3 cellular contexts compared by ENCODE assay signal in the genomic region with DNA sequence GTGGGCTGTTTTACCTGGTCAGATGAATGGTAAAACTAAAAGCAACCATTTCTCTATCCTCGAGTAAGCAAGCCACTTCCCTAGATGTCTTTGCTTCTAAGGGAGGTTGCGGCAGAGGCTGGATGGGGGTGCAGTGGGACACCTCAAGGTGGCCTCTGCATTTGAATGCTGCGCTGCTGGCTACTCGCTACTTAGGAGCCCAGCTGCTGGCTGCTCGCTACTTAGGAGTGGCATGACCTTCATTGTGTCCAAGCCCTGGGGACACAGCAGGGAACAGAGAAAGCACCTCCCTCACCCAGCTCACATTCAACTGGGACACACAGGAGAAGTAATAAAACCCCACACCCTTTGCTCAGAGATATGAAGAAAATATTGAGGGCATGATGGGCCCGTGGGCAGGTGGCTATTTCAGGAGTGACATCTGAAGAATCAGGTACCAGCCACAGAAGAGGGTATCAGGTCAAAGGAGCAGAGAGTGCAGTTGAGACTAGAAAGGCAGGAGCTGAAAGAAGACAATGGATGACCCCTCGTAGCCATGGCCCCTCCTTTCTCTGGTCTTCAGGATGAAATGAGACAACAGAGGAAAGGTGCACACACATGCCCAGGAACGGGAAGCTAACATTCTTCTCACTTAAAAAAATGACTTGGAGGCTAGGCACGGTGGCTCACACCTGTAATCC.
TF ChIP-seq lines count a peak whose summit lies in the region.

No MANE protein-coding gene starts in this region.

TF ChIP-seq in GM23338, 12 proteins besides CTCF, POLR2A, EP300 and RAD21:
- no peak for TF ChIP-seq CREB1 (CRISPR knock-in tag; IDR thresholded peaks at IDR 0.05; ENCODE audit: low read depth)
- TF ChIP-seq, protein P1, sequence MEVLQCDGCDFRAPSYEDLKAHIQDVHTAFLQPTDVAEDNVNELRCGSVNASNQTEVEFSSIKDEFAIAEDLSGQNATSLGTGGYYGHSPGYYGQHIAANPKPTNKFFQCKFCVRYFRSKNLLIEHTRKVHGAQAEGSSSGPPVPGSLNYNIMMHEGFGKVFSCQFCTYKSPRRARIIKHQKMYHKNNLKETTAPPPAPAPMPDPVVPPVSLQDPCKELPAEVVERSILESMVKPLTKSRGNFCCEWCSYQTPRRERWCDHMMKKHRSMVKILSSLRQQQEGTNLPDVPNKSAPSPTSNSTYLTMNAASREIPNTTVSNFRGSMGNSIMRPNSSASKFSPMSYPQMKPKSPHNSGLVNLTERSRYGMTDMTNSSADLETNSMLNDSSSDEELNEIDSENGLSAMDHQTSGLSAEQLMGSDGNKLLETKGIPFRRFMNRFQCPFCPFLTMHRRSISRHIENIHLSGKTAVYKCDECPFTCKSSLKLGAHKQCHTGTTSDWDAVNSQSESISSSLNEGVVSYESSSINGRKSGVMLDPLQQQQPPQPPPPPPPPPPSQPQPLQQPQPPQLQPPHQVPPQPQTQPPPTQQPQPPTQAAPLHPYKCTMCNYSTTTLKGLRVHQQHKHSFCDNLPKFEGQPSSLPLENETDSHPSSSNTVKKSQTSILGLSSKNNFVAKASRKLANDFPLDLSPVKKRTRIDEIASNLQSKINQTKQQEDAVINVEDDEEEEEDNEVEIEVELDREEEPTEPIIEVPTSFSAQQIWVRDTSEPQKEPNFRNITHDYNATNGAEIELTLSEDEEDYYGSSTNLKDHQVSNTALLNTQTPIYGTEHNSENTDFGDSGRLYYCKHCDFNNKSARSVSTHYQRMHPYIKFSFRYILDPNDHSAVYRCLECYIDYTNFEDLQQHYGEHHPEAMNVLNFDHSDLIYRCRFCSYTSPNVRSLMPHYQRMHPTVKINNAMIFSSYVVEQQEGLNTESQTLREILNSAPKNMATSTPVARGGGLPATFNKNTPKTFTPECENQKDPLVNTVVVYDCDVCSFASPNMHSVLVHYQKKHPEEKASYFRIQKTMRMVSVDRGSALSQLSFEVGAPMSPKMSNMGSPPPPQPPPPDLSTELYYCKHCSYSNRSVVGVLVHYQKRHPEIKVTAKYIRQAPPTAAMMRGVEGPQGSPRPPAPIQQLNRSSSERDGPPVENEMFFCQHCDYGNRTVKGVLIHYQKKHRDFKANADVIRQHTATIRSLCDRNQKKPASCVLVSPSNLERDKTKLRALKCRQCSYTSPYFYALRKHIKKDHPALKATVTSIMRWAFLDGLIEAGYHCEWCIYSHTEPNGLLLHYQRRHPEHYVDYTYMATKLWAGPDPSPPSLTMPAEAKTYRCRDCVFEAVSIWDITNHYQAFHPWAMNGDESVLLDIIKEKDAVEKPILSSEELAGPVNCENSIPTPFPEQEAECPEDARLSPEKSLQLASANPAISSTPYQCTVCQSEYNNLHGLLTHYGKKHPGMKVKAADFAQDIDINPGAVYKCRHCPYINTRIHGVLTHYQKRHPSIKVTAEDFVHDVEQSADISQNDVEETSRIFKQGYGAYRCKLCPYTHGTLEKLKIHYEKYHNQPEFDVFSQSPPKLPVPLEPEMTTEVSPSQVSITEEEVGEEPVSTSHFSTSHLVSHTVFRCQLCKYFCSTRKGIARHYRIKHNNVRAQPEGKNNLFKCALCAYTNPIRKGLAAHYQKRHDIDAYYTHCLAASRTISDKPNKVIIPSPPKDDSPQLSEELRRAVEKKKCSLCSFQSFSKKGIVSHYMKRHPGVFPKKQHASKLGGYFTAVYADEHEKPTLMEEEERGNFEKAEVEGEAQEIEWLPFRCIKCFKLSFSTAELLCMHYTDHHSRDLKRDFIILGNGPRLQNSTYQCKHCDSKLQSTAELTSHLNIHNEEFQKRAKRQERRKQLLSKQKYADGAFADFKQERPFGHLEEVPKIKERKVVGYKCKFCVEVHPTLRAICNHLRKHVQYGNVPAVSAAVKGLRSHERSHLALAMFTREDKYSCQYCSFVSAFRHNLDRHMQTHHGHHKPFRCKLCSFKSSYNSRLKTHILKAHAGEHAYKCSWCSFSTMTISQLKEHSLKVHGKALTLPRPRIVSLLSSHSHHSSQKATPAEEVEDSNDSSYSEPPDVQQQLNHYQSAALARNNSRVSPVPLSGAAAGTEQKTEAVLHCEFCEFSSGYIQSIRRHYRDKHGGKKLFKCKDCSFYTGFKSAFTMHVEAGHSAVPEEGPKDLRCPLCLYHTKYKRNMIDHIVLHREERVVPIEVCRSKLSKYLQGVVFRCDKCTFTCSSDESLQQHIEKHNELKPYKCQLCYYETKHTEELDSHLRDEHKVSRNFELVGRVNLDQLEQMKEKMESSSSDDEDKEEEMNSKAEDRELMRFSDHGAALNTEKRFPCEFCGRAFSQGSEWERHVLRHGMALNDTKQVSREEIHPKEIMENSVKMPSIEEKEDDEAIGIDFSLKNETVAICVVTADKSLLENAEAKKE (CRISPR knock-in tag; IDR thresholded peaks at IDR 0.05), result peak; percentile 22; the same call in 1 of the 2 replicates

TF ChIP-seq in Ishikawa, 13 proteins besides CTCF, POLR2A, EP300 and RAD21:
- TF ChIP-seq YY1 (IDR thresholded peaks at IDR 0.05; ENCODE audit: low read depth) (0 out of 2 replicates have a peak, but pooled peaks have one; percentile 21), NFIC (IDR thresholded peaks at IDR 0.05) (no peak), REST (IDR thresholded peaks at IDR 0.05; ENCODE audit: low read depth) (no peak), TEAD4 (IDR thresholded peaks at IDR 0.05) (0 out of 2 replicates have a peak, but pooled peaks have one; percentile 7), TCF12 (IDR thresholded peaks at IDR 0.05; ENCODE audit: low read depth) (no peak)
TF ChIP-seq in Ishikawa: peak in this region for 2.

TF ChIP-seq in H1, 55 proteins besides CTCF, POLR2A, EP300 and RAD21:
- TF ChIP-seq MAX (IDR thresholded peaks at IDR 0.05) (no peak), KDM1A (IDR thresholded peaks at IDR 0.05; ENCODE audit: borderline replicate concordance, low read length) (no peak), NRF1 (IDR thresholded peaks at IDR 0.05; ENCODE audit: low read depth, low read length) (0 out of 2 replicates have a peak, but pooled peaks have one; percentile 5), POLR2AphosphoS5 (IDR thresholded peaks at IDR 0.05; ENCODE audit: low read depth, low read length) (peak; percentile 31; the same call in 1 of the 2 replicates), TAF1 (IDR thresholded peaks at IDR 0.05; ENCODE audit: low read depth, low read length) (no peak), EZH2 (IDR thresholded peaks at IDR 0.05; ENCODE audit: low read depth, low read length, severe bottlenecking) (no peak), TCF12 (IDR thresholded peaks at IDR 0.05; ENCODE audit: low read depth, low read length) (no peak)
